12 cellular contexts compared by ENCODE assay signal in the genomic region with DNA sequence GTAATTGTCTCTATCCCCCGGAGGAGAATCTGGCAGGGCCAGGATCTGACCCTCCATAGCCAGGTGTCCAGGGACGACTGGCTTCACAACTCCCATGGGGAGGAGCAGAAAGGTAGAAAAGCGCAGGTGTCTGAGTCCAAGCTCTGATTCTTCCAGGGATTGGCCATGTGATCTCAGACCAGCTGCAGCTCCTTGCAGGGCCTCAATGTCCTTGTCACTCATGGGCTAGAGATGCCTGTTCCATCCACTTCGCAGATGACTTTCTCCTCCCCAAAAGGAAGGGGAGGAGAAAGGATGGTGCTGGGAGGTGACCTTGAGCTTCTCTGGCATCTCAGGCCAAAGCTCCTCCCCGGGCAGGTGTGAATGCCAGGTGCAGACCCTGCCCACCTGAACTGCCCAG. TPM values are rescaled to one million over a fixed set of nuclear protein-coding genes. Genes with fewer than 3 reads are reported as not detected.
A peak's percentile ranks its signal among the peaks of the same experiment; 100 is the strongest.
DNase-seq lines count a peak whose midpoint lies in the region; ATAC-seq and TF ChIP-seq lines count a peak whose summit lies in the region.
"Had no signal": no experiment of that assay in that cellular context is flagged by ENCODE, and none has a peak within 500 bp of the region (broad histone marks: within the 10 kb centered on the region; RNA-seq: fewer than 3 reads in every experiment).

No MANE protein-coding gene starts in this region.

- H2BK120ac ChIP-seq in neuronal stem cell (ENCODE audit: low read depth, low read length) = no peak overlapping the region

- H4K20me1 ChIP-seq in mammary epithelial cell (ENCODE audit: insufficient read depth, low read length) = peaks cover 2% of the 10 kb centered on the region

- H3K23ac ChIP-seq in neuronal stem cell (ENCODE audit: low read depth, low read length, poor library complexity) = peak overlapping the region; percentile 83

- H3K4me2 ChIP-seq in mammary epithelial cell (ENCODE audit: insufficient read depth, low read depth, low read length) (no peak overlapping the region), neuronal stem cell (ENCODE audit: insufficient read depth, low read length, poor library complexity, severe bottlenecking) (no peak overlapping the region)

- H2BK15ac ChIP-seq in neuronal stem cell (ENCODE audit: low read length) = no peak overlapping the region

- intact Hi-C loops in breast epithelium (cut with DNase I; ENCODE audit: low total_unique reads) = no loop called here
- intact Hi-C loops in mammary epithelial cell (cut with micrococcal nuclease) = no loop called here
- intact Hi-C loops in body of pancreas (cut with DNase I) = no loop called here
- intact Hi-C loops in transverse colon (cut with DNase I; ENCODE audit: low total_unique reads) = no loop called here
- intact Hi-C loops in activated naive CD4-positive, alpha-beta T cell treated with anti-CD3 and anti-CD28 coated beads for 36 hours (cut with micrococcal nuclease) = no loop called here

- no peak for ATAC-seq in body of pancreas
- ATAC-seq in HG02981 (IDR thresholded peaks at IDR 0.05; ENCODE audit: unreplicated experiment) = no peak

- H3K36me3 ChIP-seq in breast epithelium (no peaks in the 10 kb centered on the region), mammary epithelial cell (ENCODE audit: insufficient read depth, low read length) (peaks cover 4% of the 10 kb centered on the region), body of pancreas (replicated peaks in 1 of 2; ENCODE audit: insufficient read depth in 1 of 2, low read depth in 2 of 2) (no peaks in the 10 kb centered on the region), neuronal stem cell (replicated peaks in 1 of 2; ENCODE audit: control insufficient read depth in 2 of 2, insufficient read depth in 2 of 2, low read length in 2 of 2) (peaks cover 0 to 2% of the 10 kb centered on the region in 2 donors), transverse colon (no peaks in the 10 kb centered on the region)

- H3K27me3 Mint-ChIP-seq in activated naive CD4-positive, alpha-beta T cell treated with anti-CD3 and anti-CD28 coated beads for 36 hours (ENCODE audit: low read depth) = no peaks in the 10 kb centered on the region

- H3K27ac ChIP-seq in breast epithelium (peak overlapping the region; percentile 88 to 92), mammary epithelial cell (ENCODE audit: insufficient read depth, low read depth, low read length) (no peak overlapping the region), body of pancreas (peak overlapping the region; percentile 52 to 80 (median 62)), neuronal stem cell (replicated peaks; ENCODE audit: low read length) (no peak overlapping the region), transverse colon (peak overlapping the region; percentile 74 to 98 (median 94))

- H3K27me3 ChIP-seq in breast epithelium (no peaks in the 10 kb centered on the region), mammary epithelial cell (ENCODE audit: insufficient read depth, low read length) (no peaks in the 10 kb centered on the region), body of pancreas (no peaks in the 10 kb centered on the region), neuronal stem cell (ENCODE audit: control insufficient read depth in 3 of 3, insufficient read depth in 3 of 3, low read depth in 1 of 3, low read length in 3 of 3) (no peaks in the 10 kb centered on the region), transverse colon (no peaks in the 10 kb centered on the region)

- no peak overlapping the region for H4K8ac ChIP-seq in neuronal stem cell (ENCODE audit: low read depth, low read length)

- no TSS peak for BruUV-seq in mammary epithelial cell (replicated peaks; lab: Mats Ljungman, UMichigan)

- peaks cover 29% of the 10 kb centered on the region for H3K79me2 ChIP-seq in mammary epithelial cell (ENCODE audit: insufficient read depth, low read length)

- no peak overlapping the region for H3K4ac ChIP-seq in neuronal stem cell (ENCODE audit: low read length)

- dilution Hi-C loops in mammary epithelial cell (cut with HindIII; ENCODE audit: low sequenced_read_pairs) = no loop called here

- no peak for TF ChIP-seq CTCF in breast epithelium (IDR thresholded peaks at IDR 0.05)
- no peak for TF ChIP-seq CTCF in mammary epithelial cell (conservative IDR thresholded peaks at IDR 0.05 in 1 of 2, IDR thresholded peaks at IDR 0.05 in 1 of 2; ENCODE audit: extremely low read depth in 1 of 2, insufficient read depth in 1 of 2, low read depth in 1 of 2, low read length in 2 of 2)
- no peak for TF ChIP-seq CTCF in body of pancreas (IDR thresholded peaks at IDR 0.05)
- no peak for TF ChIP-seq CTCF in transverse colon (IDR thresholded peaks at IDR 0.05)

- H3K9me3 ChIP-seq in breast epithelium (no peaks in the 10 kb centered on the region), mammary epithelial cell (replicated peaks; ENCODE audit: insufficient read depth, low read length) (no peaks in the 10 kb centered on the region), body of pancreas (no peaks in the 10 kb centered on the region), neuronal stem cell (replicated peaks in 1 of 2; ENCODE audit: control insufficient read depth in 2 of 2, insufficient read depth in 1 of 2, low read depth in 1 of 2, low read length in 2 of 2) (no peaks in the 10 kb centered on the region), transverse colon (no peaks in the 10 kb centered on the region)

- no peaks in the 10 kb centered on the region for H3K9me3 Mint-ChIP-seq in activated naive CD4-positive, alpha-beta T cell treated with anti-CD3 and anti-CD28 coated beads for 36 hours

- CTCF ChIA-PET in mammary epithelial cell (lab: Charles Lee; ENCODE audit: low non-redundant PET) = interaction anchor here (0.6 kb wide), 1 partner anchor 682 kb away, joined by 4 read pairs; no protein-coding TSS in a partner anchor
- CTCF ChIA-PET in activated naive CD4-positive, alpha-beta T cell treated with anti-CD3 and anti-CD28 coated beads for 36 hours (lab: Charles Lee) = no interaction called here

- H2AK5ac ChIP-seq in neuronal stem cell (ENCODE audit: low read depth, low read length) = peak overlapping the region; percentile 73

- no peak overlapping the region for H2BK5ac ChIP-seq in neuronal stem cell (ENCODE audit: low read length)

- no peak overlapping the region for H3K18ac ChIP-seq in neuronal stem cell (ENCODE audit: low read length)

- no peak overlapping the region for H3K4me3 ChIP-seq in breast epithelium
- H3K4me3 ChIP-seq in mammary epithelial cell (replicated peaks in 1 of 3; ENCODE audit: insufficient read depth in 1 of 3, low read depth in 2 of 3, low read length in 3 of 3) = no peak overlapping the region
- H3K4me3 ChIP-seq in body of pancreas = no peak overlapping the region
- H3K4me3 ChIP-seq in neuronal stem cell (ENCODE audit: low read length in 2 of 2) = no peak overlapping the region
- no peak overlapping the region for H3K4me3 ChIP-seq in transverse colon

- no peak overlapping the region for H2BK12ac ChIP-seq in neuronal stem cell (ENCODE audit: low read length)

- no peak for TF ChIP-seq POLR2A in breast epithelium (IDR thresholded peaks at IDR 0.05)
- no peak for TF ChIP-seq POLR2A in body of pancreas (IDR thresholded peaks at IDR 0.05)
- no peak for TF ChIP-seq POLR2A in transverse colon (IDR thresholded peaks at IDR 0.05)

- no peak overlapping the region for H4K91ac ChIP-seq in neuronal stem cell (ENCODE audit: low read depth, low read length, poor library complexity)

- no peak overlapping the region for H3K4me3 Mint-ChIP-seq in activated naive CD4-positive, alpha-beta T cell treated with anti-CD3 and anti-CD28 coated beads for 36 hours

- H3K4me1 ChIP-seq in breast epithelium (peaks cover 19 to 27% of the 10 kb centered on the region in 2 donors), mammary epithelial cell (ENCODE audit: insufficient read depth, low read length) (peaks cover 26% of the 10 kb centered on the region), body of pancreas (peaks cover 49% of the 10 kb centered on the region), neuronal stem cell (ENCODE audit: control insufficient read depth in 2 of 2, insufficient read depth in 1 of 2, low read depth in 1 of 2, low read length in 2 of 2) (peaks cover 21 to 30% of the 10 kb centered on the region in 2 donors), transverse colon (peaks cover 51 to 83% (median 74%) of the 10 kb centered on the region in 4 donors)

- H3K27ac Mint-ChIP-seq in activated naive CD4-positive, alpha-beta T cell treated with anti-CD3 and anti-CD28 coated beads for 36 hours = no peak overlapping the region

- peaks cover under 1% of the 10 kb centered on the region for H3K79me1 ChIP-seq in neuronal stem cell (ENCODE audit: low read depth, low read length)

- H2AFZ ChIP-seq in mammary epithelial cell (ENCODE audit: low read depth, low read length) (no peak overlapping the region), neuronal stem cell (ENCODE audit: low read length) (no peak overlapping the region)

- DNase-seq in breast epithelium (ENCODE audit: low spot score in 2 of 2) (no peak), mammary epithelial cell (no peak), body of pancreas (no peak), neuronal stem cell (ENCODE audit: low spot score) (no peak), transverse colon (no peak), SKM-1 (lab: John Stamatoyannopoulos, UW; ENCODE audit: unreplicated experiment) (no peak)
- DNase-seq in activated naive CD4-positive, alpha-beta T cell treated with anti-CD3 and anti-CD28 coated beads for 36 hours = no peak
- DNase-seq: amniotic stem cell, DND-41, glutamatergic neuron, NCI-H2107 had no signal

- H3K9ac ChIP-seq in mammary epithelial cell (ENCODE audit: insufficient read depth, low read length) = no peak overlapping the region
- no peak overlapping the region for H3K9ac ChIP-seq in neuronal stem cell (ENCODE audit: low read depth, low read length, poor library complexity)

- H3K14ac ChIP-seq in neuronal stem cell (ENCODE audit: low read length) = no peak overlapping the region

- H3K36me3 Mint-ChIP-seq in activated naive CD4-positive, alpha-beta T cell treated with anti-CD3 and anti-CD28 coated beads for 36 hours (ENCODE audit: low read depth) = no peaks in the 10 kb centered on the region

- in situ Hi-C loops in mammary epithelial cell (cut with MboI; ENCODE audit: low sequenced_read_pairs in 2 of 2) = no loop called here
- in situ Hi-C loops in transverse colon (cut with MboI; ENCODE audit: low pct_ligation_motif_present in 1 of 4, low pct_unique_long_range_greater_than_20kb in 1 of 4, low sequenced_read_pairs in 3 of 4) = no loop called here

- no peak for TF ChIP-seq EP300 in transverse colon (IDR thresholded peaks at IDR 0.05; ENCODE audit: low read depth)

- WGBS in mammary epithelial cell (ENCODE audit: low coverage, missing lambda C conversion rate) = 76% methylated on average over 3 of the region's 5 CpGs
- 20 to 37% methylated on average over 1 to 5 of the region's 5 CpGs for WGBS in body of pancreas, 2 donors
- no CpG with 5 or more reads among the region's 5 CpGs for WGBS in neuronal stem cell (ENCODE audit: extremely low coverage in 2 of 2, insufficient read length in 2 of 2, insufficient replicate concordance in 1 of 2), 2 donors
- whole genome bisulfite sequencing in transverse colon (ENCODE audit: low coverage in 1 of 2), 2 donors = 66% methylated on average over 5 of the region's 5 CpGs; no CpG with 5 or more reads in 1 of the 2 donors

- peaks cover 8% of the 10 kb centered on the region for H3K4me1 Mint-ChIP-seq in activated naive CD4-positive, alpha-beta T cell treated with anti-CD3 and anti-CD28 coated beads for 36 hours (ENCODE audit: low read depth)

RNA-seq across cellular contexts. Expression of a gene that starts 22.6 kb away (rescaled TPM):
- 100 to 1,000 TPM in 1 of 3 donors, 10 to 100 TPM in 2; 48.3 to 219 (median 95.0) TPM for total RNA-seq in breast epithelium
- total RNA-seq in mammary epithelial cell = 100 to 1,000 TPM; 187 to 207 TPM
- polyA plus RNA-seq in mammary epithelial cell = 23.9 TPM
- 121 TPM for polyA minus RNA-seq in mammary epithelial cell
- 100 to 1,000 TPM in 1 of 2 donors, 10 to 100 TPM in 1; 87.7 to 179 TPM for total RNA-seq in body of pancreas
- 11.0 TPM for polyA plus RNA-seq in neuronal stem cell (2013, experiment 1 of 2)
- polyA plus RNA-seq in neuronal stem cell (2013, experiment 2 of 2) = 10.9 TPM
- 100 to 1,000 TPM; 107 to 343 (median 228) TPM for total RNA-seq in transverse colon
- total RNA-seq in activated naive CD4-positive, alpha-beta T cell treated with anti-CD3 and anti-CD28 coated beads for 36 hours = 1 to 10 TPM; 4.5 to 4.9 TPM

Comparison
In these comparisons a context has a peak if more than half of its experiments do, and no peak if none do; other contexts are left out.
1. H3K27ac ChIP-seq: peak in breast epithelium (2 of 2), body of pancreas (4 of 4) and transverse colon (4 of 4); none in mammary epithelial cell (single experiment) and neuronal stem cell (single experiment).
2. RNA of a gene that starts 22.6 kb away (total RNA-seq): 107 to 343 TPM in transverse colon, 187 to 207 TPM in mammary epithelial cell, 87.7 to 179 TPM in body of pancreas and 48.3 to 219 TPM in breast epithelium; 4.5 to 4.9 TPM in activated naive CD4-positive, alpha-beta T cell treated with anti-CD3 and anti-CD28 coated beads for 36 hours; every median in the first group is over 4 times any median in the second.